In the genomic region with DNA sequence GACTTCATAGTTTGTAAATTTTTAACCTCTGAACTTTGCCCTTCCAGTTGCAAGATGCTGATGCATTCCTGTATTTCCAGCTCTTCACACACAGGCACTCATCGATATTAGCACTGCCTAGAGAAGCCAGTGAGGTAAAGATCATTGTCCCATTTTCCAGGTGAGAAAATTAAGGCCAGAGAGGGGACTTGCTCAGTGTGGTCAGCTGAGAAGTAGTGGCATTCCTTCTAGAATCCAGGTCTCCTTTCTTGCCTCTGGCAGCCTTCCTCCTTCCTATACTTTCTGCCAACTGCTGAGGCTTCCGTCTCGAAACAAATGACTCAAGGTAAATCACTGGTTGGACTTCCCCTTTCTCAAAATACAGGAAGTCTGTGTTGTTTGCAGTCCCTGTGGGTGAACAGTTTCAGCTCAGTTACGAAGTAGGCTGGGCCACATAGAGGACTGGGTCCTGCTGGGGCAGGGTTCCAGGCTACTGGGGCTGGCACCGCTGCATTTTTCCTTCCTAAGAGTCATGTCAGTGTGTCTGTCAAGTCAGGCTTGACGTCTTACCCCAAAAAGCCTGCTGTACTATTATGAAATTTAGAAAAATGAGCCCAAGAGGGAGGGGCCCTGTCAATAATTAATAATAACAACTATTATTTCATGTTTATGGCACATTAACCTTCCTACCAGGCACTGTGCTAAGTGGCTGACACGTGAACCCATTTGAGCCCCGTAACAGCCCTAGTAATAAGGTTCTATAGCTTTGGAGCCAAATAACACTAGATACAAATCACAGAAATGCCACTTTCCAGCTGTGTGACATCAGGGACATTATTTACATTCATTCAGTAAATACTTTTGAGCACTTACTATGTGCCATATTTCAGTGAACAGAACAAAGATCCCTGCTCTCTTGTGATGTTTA, we compare ENCODE assay signal across 8 cellular contexts. TPM values are rescaled to one million over a fixed set of nuclear protein-coding genes. Genes with fewer than 3 reads are reported as not detected.
DNase-seq lines count a peak whose midpoint lies in the region; ATAC-seq and TF ChIP-seq lines count a peak whose summit lies in the region.

No MANE protein-coding gene starts in this region.

- no peaks in the 10 kb centered on the region for H3K9me3 ChIP-seq in aorta (ENCODE audit: control insufficient read depth, low read length)

- no peaks in the 10 kb centered on the region for H3K4me1 ChIP-seq in aorta (ENCODE audit: control insufficient read depth in 1 of 2, insufficient read depth in 2 of 2, low read length in 2 of 2)

- H3K27me3 Mint-ChIP-seq in activated CD8-positive, alpha-beta T cell treated with anti-CD3 and anti-CD28 coated beads, Interleukin-2, amount 10 ng/mL, durations not matched to agents 7 days and 5 days (ENCODE audit: low read depth) = no peaks in the 10 kb centered on the region

- POLR2A ChIA-PET in activated CD8-positive, alpha-beta T cell treated with anti-CD3 and anti-CD28 coated beads, Interleukin-2, amount 10 ng/mL, durations not matched to agents 7 days and 5 days (lab: Charles Lee) = interaction anchor here (0.6 to 1.8 kb wide), 15 partner anchors 8 to 645 kb away, joined by 3 to 17 read pairs (median 4); partner anchors contain the start of genes MARCKSL1, RNF19B, S100PBP and YARS1

- TF ChIP-seq POLR2A in NB4 (IDR thresholded peaks at IDR 0.05; ENCODE audit: extremely low read depth, insufficient read length) = no peak

- DNase-seq in GM13976 (ENCODE audit: low spot score) = peak; percentile 82
- DNase-seq in NB4 (ENCODE audit: low read depth) = peak; percentile 90
- DNase-seq in activated CD8-positive, alpha-beta T cell treated with anti-CD3 and anti-CD28 coated beads, Interleukin-2, amount 10 ng/mL, durations not matched to agents 7 days and 5 days = peak; percentile 75
- peak; percentile 85 for DNase-seq in pons (ENCODE audit: low spot score)
- peak in 1 of 2 donors; percentile 85 for DNase-seq in aorta
- DNase-seq in HuH-7.5 (ENCODE audit: low spot score) = no peak

- peaks cover 61% of the 10 kb centered on the region for H3K4me1 Mint-ChIP-seq in activated CD8-positive, alpha-beta T cell treated with anti-CD3 and anti-CD28 coated beads, Interleukin-2, amount 10 ng/mL, durations not matched to agents 7 days and 5 days (ENCODE audit: low read depth)

- WGBS in aorta, 2 donors = 30 to 31% methylated on average over 8 of the region's 8 CpGs

- H3K36me3 ChIP-seq in aorta (ENCODE audit: control insufficient read depth in 1 of 2, insufficient read depth in 2 of 2, low read length in 1 of 2) = no peaks in the 10 kb centered on the region

- H3K27me3 ChIP-seq in aorta (ENCODE audit: control insufficient read depth in 1 of 2, insufficient read depth in 2 of 2, low read length in 1 of 2) = no peaks in the 10 kb centered on the region

- in situ Hi-C loops in GM13976 (cut with MboI; ENCODE audit: low sequenced_read_pairs, unreplicated experiment) = no loop called here

- peak overlapping the region; percentile 23 for H3K4me3 ChIP-seq in NB4 (ENCODE audit: low read depth, low read length)
- H3K4me3 ChIP-seq in aorta (ENCODE audit: low read length in 2 of 2) = no peak overlapping the region

- H3K27ac Mint-ChIP-seq in activated CD8-positive, alpha-beta T cell treated with anti-CD3 and anti-CD28 coated beads, Interleukin-2, amount 10 ng/mL, durations not matched to agents 7 days and 5 days = peak overlapping the region; percentile 82

- no peak for TF ChIP-seq CTCF in GM13976 (IDR thresholded peaks at IDR 0.05; ENCODE audit: borderline replicate concordance, control extremely low read depth, extremely low read depth, insufficient read depth, missing control alignments)
- no peak for TF ChIP-seq CTCF in NB4 (IDR thresholded peaks at IDR 0.05; ENCODE audit: low read depth, low read length)

- intact Hi-C loops in aorta (cut with DNase I) = no loop called here

- ATAC-seq in HG02610 (IDR thresholded peaks at IDR 0.05; ENCODE audit: unreplicated experiment) (peak; percentile 84), esophagus mucosa (peak; percentile 93), aorta (ENCODE audit: low FRiP score) (peak; percentile 86)
- peak; percentile 94 for ATAC-seq in activated CD8-positive, alpha-beta T cell treated with anti-CD3 and anti-CD28 coated beads, Interleukin-2, amount 10 ng/mL, durations not matched to agents 7 days and 5 days

- H3K27ac ChIP-seq in aorta (ENCODE audit: low read depth in 1 of 2, low read length in 2 of 2) = peak overlapping the region; percentile 13 to 54

- H3K36me3 Mint-ChIP-seq in activated CD8-positive, alpha-beta T cell treated with anti-CD3 and anti-CD28 coated beads, Interleukin-2, amount 10 ng/mL, durations not matched to agents 7 days and 5 days (ENCODE audit: low read depth) = no peaks in the 10 kb centered on the region

- CTCF ChIA-PET in activated CD8-positive, alpha-beta T cell treated with anti-CD3 and anti-CD28 coated beads, Interleukin-2, amount 10 ng/mL, durations not matched to agents 7 days and 5 days (lab: Charles Lee) = interaction anchor here (0.6 to 2.4 kb wide), 13 partner anchors 10 to 146 kb away, joined by 3 to 16 read pairs (median 3); no protein-coding TSS in a partner anchor

- peak overlapping the region; percentile 59 for H3K4me3 Mint-ChIP-seq in activated CD8-positive, alpha-beta T cell treated with anti-CD3 and anti-CD28 coated beads, Interleukin-2, amount 10 ng/mL, durations not matched to agents 7 days and 5 days

- no peaks in the 10 kb centered on the region for H3K9me3 Mint-ChIP-seq in activated CD8-positive, alpha-beta T cell treated with anti-CD3 and anti-CD28 coated beads, Interleukin-2, amount 10 ng/mL, durations not matched to agents 7 days and 5 days (ENCODE audit: insufficient read depth)

RNA-seq across cellular contexts. Expression of gene RNF19B, which starts 16.6 kb away (rescaled TPM):
- 10 to 100 TPM; 14.0 to 15.8 TPM for total RNA-seq in activated CD8-positive, alpha-beta T cell treated with anti-CD3 and anti-CD28 coated beads, Interleukin-2, amount 10 ng/mL, durations not matched to agents 7 days and 5 days
- 45.3 TPM for total RNA-seq in esophagus mucosa
- total RNA-seq in aorta = 10 to 100 TPM; 25.5 to 51.5 TPM
- 10 to 100 TPM; 13.8 to 16.4 TPM for polyA plus RNA-seq in aorta

RNA-seq across cellular contexts. Expression of gene AK2, which starts 55.4 kb away (rescaled TPM):
- total RNA-seq in activated CD8-positive, alpha-beta T cell treated with anti-CD3 and anti-CD28 coated beads, Interleukin-2, amount 10 ng/mL, durations not matched to agents 7 days and 5 days = 100 to 1,000 TPM; 206 to 215 TPM
- total RNA-seq in esophagus mucosa (164 TPM), aorta (10 to 100 TPM; 87.4 to 95.6 TPM)
- 10 to 100 TPM; 71.8 to 77.8 TPM for polyA plus RNA-seq in aorta
